8 cellular contexts compared by ENCODE assay signal in the genomic region with DNA sequence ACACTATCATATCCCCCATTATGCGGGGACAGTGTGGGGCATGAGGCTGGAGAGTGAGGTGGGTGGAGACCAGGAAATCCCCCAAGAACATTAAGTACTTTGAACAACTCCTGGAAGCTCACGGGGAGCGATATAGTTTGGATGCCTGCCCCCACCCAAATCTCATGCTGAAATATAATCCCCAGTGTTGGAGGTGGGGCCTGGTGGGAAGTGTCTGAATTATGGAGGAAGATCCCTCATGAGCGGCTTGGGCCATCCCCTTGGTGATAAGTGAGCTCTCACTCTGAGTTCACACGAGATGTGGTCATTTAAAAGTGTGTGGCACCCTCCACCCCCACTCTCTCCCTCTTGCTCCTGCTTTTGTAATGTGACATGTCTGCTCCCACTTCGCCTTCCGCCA.
"Had no signal": no experiment of that assay in that cellular context is flagged by ENCODE, and none has a peak within 500 bp of the region (broad histone marks: within the 10 kb centered on the region; RNA-seq: fewer than 3 reads in every experiment).

No MANE protein-coding gene starts in this region.

- H3K27ac Mint-ChIP-seq: GM23338, H9 had no signal

- FAIRE-seq: H1, H54, HTR-8/SVneo, K562 had no signal

- H3K9me3 Mint-ChIP-seq: GM23338, H9 had no signal

- DNase-seq: H9, HCEC 1CT, IMR-90 had no signal

- H3K4me3 ChIP-seq: GM23338, K562 had no signal

- ATAC-seq: GM23338, K562 had no signal

- H3K4me3 Mint-ChIP-seq: GM23338, H9 had no signal
